14 cellular contexts compared by ENCODE assay signal in genomic region chrX:123990602-123991001, GRCh38. TPM values are rescaled to one million over a fixed set of nuclear protein-coding genes. Genes with fewer than 3 reads are reported as not detected.
DNase-seq lines count a peak whose midpoint lies in the region; ATAC-seq and TF ChIP-seq lines count a peak whose summit lies in the region.
"Had no signal": no experiment of that assay in that cellular context is flagged by ENCODE, and none has a peak within 500 bp of the region (broad histone marks: within the 10 kb centered on the region; RNA-seq: fewer than 3 reads in every experiment).

No MANE protein-coding gene starts in this region.

- no peak for TF ChIP-seq CTCF in brain microvascular endothelial cell (IDR thresholded peaks at IDR 0.05; ENCODE audit: low read depth, low read length, missing control alignments)

- DNase-seq in activated naive CD4-positive, alpha-beta T cell treated with anti-CD3 and anti-CD28 coated beads, Interleukin-2, amount 10 ng/mL, durations not matched to agents 7 days and 5 days = no peak
- DNase-seq in activated naive CD4-positive, alpha-beta T cell treated with anti-CD3 and anti-CD28 coated beads, Interleukin-2, amount 50 U/mL, for 16 hours = no peak
- DNase-seq in brain microvascular endothelial cell = peak; percentile 14
- no peak for DNase-seq in stimulated activated effector memory CD8-positive, alpha-beta T cell treated with anti-CD3 and anti-CD28 coated beads, Interleukin-12 subunit alpha, Interleukin-12 subunit beta, amount 100 ng/mL, for 72 hours (ENCODE audit: low spot score in 2 of 2)
- DNase-seq in cerebellum (ENCODE audit: low spot score) = no peak
- DNase-seq: effector memory CD8-positive, alpha-beta T cell; GF-D8; hypothalamus; stimulated activated CD4-positive, alpha-beta T cell treated with anti-CD3 and anti-CD28 coated beads, Interleukin-2, amount 100 ng/mL, for 48 hours; upper lobe of left lung had no signal

- no peaks in the 10 kb centered on the region for H3K27me3 ChIP-seq in brain microvascular endothelial cell (replicated peaks)
- H3K27me3 ChIP-seq: cardiac muscle cell, upper lobe of left lung had no signal

- CTCF ChIA-PET in activated naive CD4-positive, alpha-beta T cell treated with anti-CD3 and anti-CD28 coated beads, Interleukin-2, amount 10 ng/mL, durations not matched to agents 7 days and 5 days (lab: Charles Lee) = no interaction called here

- no peaks in the 10 kb centered on the region for H3K36me3 ChIP-seq in brain microvascular endothelial cell (replicated peaks)
- H3K36me3 ChIP-seq: cardiac muscle cell, upper lobe of left lung had no signal

- H3K36me3 Mint-ChIP-seq in activated naive CD4-positive, alpha-beta T cell treated with anti-CD3 and anti-CD28 coated beads, Interleukin-2, amount 10 ng/mL, durations not matched to agents 7 days and 5 days = peaks cover 9% of the 10 kb centered on the region
- peaks cover 15% of the 10 kb centered on the region for H3K36me3 Mint-ChIP-seq in stimulated activated effector memory CD8-positive, alpha-beta T cell treated with anti-CD3 and anti-CD28 coated beads, Interleukin-12 subunit alpha, Interleukin-12 subunit beta, amount 100 ng/mL, for 72 hours

- peak overlapping the region; percentile 30 for H3K27ac Mint-ChIP-seq in activated naive CD4-positive, alpha-beta T cell treated with anti-CD3 and anti-CD28 coated beads, Interleukin-2, amount 10 ng/mL, durations not matched to agents 7 days and 5 days
- H3K27ac Mint-ChIP-seq in stimulated activated effector memory CD8-positive, alpha-beta T cell treated with anti-CD3 and anti-CD28 coated beads, Interleukin-12 subunit alpha, Interleukin-12 subunit beta, amount 100 ng/mL, for 72 hours = no peak overlapping the region

- H3K4me3 ChIP-seq in brain microvascular endothelial cell (ENCODE audit: low read depth, low read length) = no peak overlapping the region
- H3K4me3 ChIP-seq: cardiac muscle cell, upper lobe of left lung had no signal

- ATAC-seq in HG03378 (IDR thresholded peaks at IDR 0.05; ENCODE audit: unreplicated experiment) = peak; percentile 45
- no peak for ATAC-seq in stimulated activated effector memory CD8-positive, alpha-beta T cell treated with anti-CD3 and anti-CD28 coated beads, Interleukin-12 subunit alpha, Interleukin-12 subunit beta, amount 100 ng/mL, for 72 hours
- no peak for ATAC-seq in HG03097 (IDR thresholded peaks at IDR 0.05; ENCODE audit: low FRiP score, unreplicated experiment)
- ATAC-seq in HG02610 (IDR thresholded peaks at IDR 0.05; ENCODE audit: unreplicated experiment) = no peak

- peaks cover 29% of the 10 kb centered on the region for H3K4me1 Mint-ChIP-seq in activated naive CD4-positive, alpha-beta T cell treated with anti-CD3 and anti-CD28 coated beads, Interleukin-2, amount 10 ng/mL, durations not matched to agents 7 days and 5 days
- peaks cover 31% of the 10 kb centered on the region for H3K4me1 Mint-ChIP-seq in stimulated activated effector memory CD8-positive, alpha-beta T cell treated with anti-CD3 and anti-CD28 coated beads, Interleukin-12 subunit alpha, Interleukin-12 subunit beta, amount 100 ng/mL, for 72 hours

- no peaks in the 10 kb centered on the region for H3K27me3 Mint-ChIP-seq in activated naive CD4-positive, alpha-beta T cell treated with anti-CD3 and anti-CD28 coated beads, Interleukin-2, amount 10 ng/mL, durations not matched to agents 7 days and 5 days
- H3K27me3 Mint-ChIP-seq: effector memory CD8-positive, alpha-beta T cell had no signal

- H3K4me3 Mint-ChIP-seq in activated naive CD4-positive, alpha-beta T cell treated with anti-CD3 and anti-CD28 coated beads, Interleukin-2, amount 10 ng/mL, durations not matched to agents 7 days and 5 days = no peak overlapping the region
- H3K4me3 Mint-ChIP-seq in stimulated activated effector memory CD8-positive, alpha-beta T cell treated with anti-CD3 and anti-CD28 coated beads, Interleukin-12 subunit alpha, Interleukin-12 subunit beta, amount 100 ng/mL, for 72 hours = peak overlapping the region; percentile 25

- no peaks in the 10 kb centered on the region for H3K9me3 Mint-ChIP-seq in activated naive CD4-positive, alpha-beta T cell treated with anti-CD3 and anti-CD28 coated beads, Interleukin-2, amount 10 ng/mL, durations not matched to agents 7 days and 5 days
- H3K9me3 Mint-ChIP-seq in stimulated activated effector memory CD8-positive, alpha-beta T cell treated with anti-CD3 and anti-CD28 coated beads, Interleukin-12 subunit alpha, Interleukin-12 subunit beta, amount 100 ng/mL, for 72 hours = no peaks in the 10 kb centered on the region
- H3K9me3 Mint-ChIP-seq: effector memory CD8-positive, alpha-beta T cell had no signal

- in situ Hi-C loops in brain microvascular endothelial cell (cut with HindIII; ENCODE audit: low pct_ligation_motif_present, low sequenced_read_pairs) = no loop called here

- H3K27ac ChIP-seq in brain microvascular endothelial cell = no peak overlapping the region
- H3K27ac ChIP-seq: cardiac muscle cell, upper lobe of left lung had no signal

RNA-seq across cellular contexts. Expression of gene STAG2, which starts 29.1 kb away (rescaled TPM):
- total RNA-seq in cerebellum = 90.6 TPM
